In the genomic region with DNA sequence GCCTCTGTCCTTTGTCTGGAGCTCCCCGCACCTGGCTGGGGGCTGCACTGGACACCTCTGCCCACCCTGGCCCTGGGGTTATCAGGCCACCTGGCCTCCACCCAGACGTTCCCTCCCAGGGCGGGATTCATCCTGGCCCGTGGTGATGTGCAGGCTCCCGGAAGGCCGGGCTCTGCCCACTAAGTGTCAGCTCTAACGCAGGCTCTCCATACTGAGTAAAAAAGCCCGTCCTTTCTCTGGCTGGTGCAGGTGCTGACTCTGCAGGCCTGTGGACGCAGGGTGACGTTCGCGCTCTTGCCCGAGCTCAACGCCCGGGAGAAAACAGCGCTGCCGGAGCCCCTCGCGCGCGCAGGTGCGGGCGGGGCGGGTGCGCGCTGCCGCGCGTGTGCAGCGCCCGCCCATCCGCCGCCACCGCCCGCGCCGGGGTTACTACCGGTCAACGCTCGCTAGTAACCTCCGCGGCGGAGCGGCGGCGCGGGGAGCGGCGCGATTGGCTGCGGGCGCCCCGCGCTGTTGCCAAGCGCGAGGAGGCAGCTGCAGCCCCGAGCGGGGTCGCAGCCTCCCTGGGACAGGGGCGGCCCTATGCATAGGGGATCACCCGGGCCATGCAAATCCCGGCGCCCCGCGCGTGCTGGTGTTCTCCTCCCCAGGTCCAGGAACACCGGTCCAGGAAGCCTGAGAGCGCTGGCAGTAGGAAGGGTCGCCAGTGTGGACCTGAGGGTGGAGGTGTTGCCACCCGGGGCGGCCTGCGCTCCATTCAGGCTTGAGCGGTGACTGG, we compare ENCODE assay signal across 8 cellular contexts. TPM values are rescaled to one million over a fixed set of nuclear protein-coding genes. Genes with fewer than 3 reads are reported as not detected.
DNase-seq lines count a peak whose midpoint lies in the region; ATAC-seq and TF ChIP-seq lines count a peak whose summit lies in the region.

No MANE protein-coding gene starts in this region.

- H3K27me3 ChIP-seq in HUES48 (ENCODE audit: control insufficient read depth, insufficient read depth, low read length): peaks cover 52% of the 10 kb centered on the region
- peaks cover 12% of the 10 kb centered on the region for H3K27me3 ChIP-seq in neutrophil
- no peaks in the 10 kb centered on the region for H3K27me3 ChIP-seq in testis

- ATAC-seq in GM18870 (IDR thresholded peaks at IDR 0.05; ENCODE audit: unreplicated experiment): no peak

- 0 to 1% methylated on average over 3 to 65 of the region's 73 CpGs for WGBS in testis, 2 donors

- intact Hi-C loops in testis (cut with DNase I; ENCODE audit: low total_unique reads): no loop called here

- no peaks in the 10 kb centered on the region for H3K9me3 ChIP-seq in HUES48 (ENCODE audit: control insufficient read depth, insufficient read depth, low read length)
- H3K9me3 ChIP-seq in neutrophil: no peaks in the 10 kb centered on the region
- no peaks in the 10 kb centered on the region for H3K9me3 ChIP-seq in testis

- TF ChIP-seq CTCF in neutrophil (IDR thresholded peaks at IDR 0.05) (no peak), testis (IDR thresholded peaks at IDR 0.05) (no peak)

- DNase-seq in SHP77 (lab: John Stamatoyannopoulos, UW) (peak; percentile 81 to 90), activated gamma-delta T cell treated with Interleukin-2 at 50 U/mL for 16 hours (peak; percentile 76), globus pallidus (ENCODE audit: low spot score) (peak; percentile 78), testis (peak; percentile 76)

- peak overlapping the region; percentile 61 for H3K4me3 ChIP-seq in HUES48 (ENCODE audit: low read depth, low read length)
- peak overlapping the region; percentile 62 to 69 for H3K4me3 ChIP-seq in neutrophil (ENCODE audit: low read depth in 1 of 2, low read length in 1 of 2)
- H3K4me3 ChIP-seq in testis: peak overlapping the region; percentile 42 to 58

- H3K9ac ChIP-seq in HUES48 (ENCODE audit: low read depth, low read length): no peak overlapping the region; the same call in 1 of the 2 replicates

- H3K27ac ChIP-seq in HUES48 (ENCODE audit: low read depth, low read length) (no peak overlapping the region), neutrophil (peak overlapping the region; percentile 87), testis (peak overlapping the region; percentile 56 to 69)

- TF ChIP-seq POLR2A in GM15510 (IDR thresholded peaks at IDR 0.05; ENCODE audit: borderline replicate concordance, extremely low read depth, insufficient read length) (peak; percentile 44), testis (IDR thresholded peaks at IDR 0.05) (no peak)

- H3K36me3 ChIP-seq in HUES48 (ENCODE audit: control insufficient read depth, insufficient read depth, low read length): no peaks in the 10 kb centered on the region
- peaks cover 4% of the 10 kb centered on the region for H3K36me3 ChIP-seq in neutrophil
- H3K36me3 ChIP-seq in testis (ENCODE audit: low read depth, missing control alignments): no peaks in the 10 kb centered on the region

- H3K4me1 ChIP-seq in HUES48 (ENCODE audit: control insufficient read depth, insufficient read depth, low read length) (peaks cover 6% of the 10 kb centered on the region; the same call in 1 of the 2 replicates), neutrophil (ENCODE audit: control insufficient read depth in 1 of 2, insufficient read depth in 1 of 2, low read depth in 1 of 2, low read length in 1 of 2) (peaks cover 36 to 40% of the 10 kb centered on the region in 2 experiments), testis (peaks cover 39% of the 10 kb centered on the region)

RNA-seq across cellular contexts. Expression of gene ABCG1, which starts 15.7 kb away (rescaled TPM):
- 1 to 10 TPM; 4.6 to 5.9 TPM for total RNA-seq in testis
- polyA plus RNA-seq in testis (ENCODE audit: insufficient read depth, low read depth, low replicate concordance): 5.1 TPM
